In the genomic region with DNA sequence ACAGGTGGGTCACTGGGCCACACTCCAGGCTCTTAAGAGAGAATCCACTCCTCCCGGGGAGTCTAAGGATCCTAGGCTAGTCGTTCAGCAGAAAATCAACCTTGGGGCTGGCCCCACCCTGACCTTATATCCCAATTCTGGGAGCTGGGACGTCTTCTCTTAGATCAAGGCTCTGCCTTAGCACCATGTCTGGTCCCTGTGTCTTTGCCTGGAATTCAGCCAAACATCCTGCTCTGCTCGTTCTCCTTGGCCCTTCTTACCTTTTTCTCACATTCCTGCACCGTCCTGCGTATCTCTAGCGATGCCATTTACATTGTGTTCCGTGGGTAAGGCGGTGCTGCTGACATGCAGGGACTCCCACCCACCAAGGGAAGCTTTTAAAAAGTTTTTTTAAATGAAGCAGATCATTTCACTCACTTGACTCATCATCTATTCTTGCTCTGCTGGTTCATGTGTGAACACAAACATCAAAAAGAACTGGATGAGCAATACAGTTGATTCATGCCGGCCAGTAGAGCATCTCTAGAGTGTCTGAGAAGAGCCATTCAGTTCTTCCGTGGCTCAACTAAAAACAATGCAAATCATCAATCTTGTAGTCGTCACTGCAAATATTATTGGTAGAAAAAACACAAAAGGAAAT, we compare ENCODE assay signal across 13 cellular contexts. TPM values are rescaled to one million over a fixed set of nuclear protein-coding genes. Genes with fewer than 3 reads are reported as not detected.
DNase-seq lines count a peak whose midpoint lies in the region; ATAC-seq and TF ChIP-seq lines count a peak whose summit lies in the region.
"Had no signal": no experiment of that assay in that cellular context is flagged by ENCODE, and none has a peak within 500 bp of the region (broad histone marks: within the 10 kb centered on the region; RNA-seq: fewer than 3 reads in every experiment).

No MANE protein-coding gene starts in this region.

- H3K4me3 ChIP-seq in fibroblast of lung (replicated peaks in 1 of 4; ENCODE audit: control extremely low read depth in 1 of 4, insufficient read depth in 1 of 4, low read depth in 3 of 4, low read length in 4 of 4) = no peak overlapping the region
- H3K4me3 ChIP-seq: esophagus muscularis mucosa, transverse colon had no signal

- H3K27me3 ChIP-seq in fibroblast of lung (ENCODE audit: control insufficient read depth, insufficient read depth, low read length) = no peaks in the 10 kb centered on the region

- H3K79me2 ChIP-seq in fibroblast of lung (ENCODE audit: control insufficient read depth, insufficient read depth, low read length) = no peaks in the 10 kb centered on the region

- H2AFZ ChIP-seq in fibroblast of lung (ENCODE audit: low read length) = no peak overlapping the region

- no peaks in the 10 kb centered on the region for H3K36me3 ChIP-seq in fibroblast of lung (ENCODE audit: control insufficient read depth, insufficient read depth, low read length)
- H3K36me3 ChIP-seq: esophagus muscularis mucosa, transverse colon had no signal

- no peaks in the 10 kb centered on the region for H3K9me3 ChIP-seq in fibroblast of lung (ENCODE audit: control insufficient read depth, insufficient read depth, low read depth, low read length)
- H3K9me3 ChIP-seq: esophagus muscularis mucosa, transverse colon had no signal

- no peak overlapping the region for H3K27ac Mint-ChIP-seq in activated CD4-positive, alpha-beta T cell treated with anti-CD3 and anti-CD28 coated beads for 36 hours
- no peak overlapping the region for H3K27ac Mint-ChIP-seq in stimulated activated effector memory CD8-positive, alpha-beta T cell treated with anti-CD3 and anti-CD28 coated beads, Interleukin-12 subunit alpha, Interleukin-12 subunit beta, amount 100 ng/mL, for 72 hours
- no peak overlapping the region for H3K27ac Mint-ChIP-seq in T-helper 2 cell treated with Interferon-gamma antibody and Interleukin-4, amounts not matched to agents 5 μg/mL and 100 μg/mL, for 36 hours
- H3K27ac Mint-ChIP-seq: immature natural killer cell; naive thymus-derived CD4-positive, alpha-beta T cell had no signal

- CTCF ChIA-PET in activated CD4-positive, alpha-beta T cell treated with anti-CD3 and anti-CD28 coated beads for 36 hours (lab: Charles Lee) = interaction anchor here (0.5 kb wide), 2 partner anchors 407 to 471 kb away, joined by 3 read pairs; no protein-coding TSS in a partner anchor

- peak; percentile 71 for ATAC-seq in activated CD4-positive, alpha-beta T cell treated with anti-CD3 and anti-CD28 coated beads for 36 hours
- peak; percentile 59 for ATAC-seq in stimulated activated effector memory CD8-positive, alpha-beta T cell treated with anti-CD3 and anti-CD28 coated beads, Interleukin-12 subunit alpha, Interleukin-12 subunit beta, amount 100 ng/mL, for 72 hours
- ATAC-seq in HG03135 (IDR thresholded peaks at IDR 0.05; ENCODE audit: unreplicated experiment) (no peak), HG02885 (IDR thresholded peaks at IDR 0.05; ENCODE audit: poor library complexity, unreplicated experiment) (no peak)
- ATAC-seq: naive thymus-derived CD4-positive, alpha-beta T cell had no signal

- intact Hi-C loops in activated CD4-positive, alpha-beta T cell treated with anti-CD3 and anti-CD28 coated beads for 36 hours (cut with DNase I, micrococcal nuclease) = no loop called here

- H3K27me3 Mint-ChIP-seq in activated CD4-positive, alpha-beta T cell treated with anti-CD3 and anti-CD28 coated beads for 36 hours = peaks cover 12% of the 10 kb centered on the region
- H3K27me3 Mint-ChIP-seq in T-helper 2 cell treated with Interferon-gamma antibody and Interleukin-4, amounts not matched to agents 5 μg/mL and 100 μg/mL, for 36 hours (ENCODE audit: low read depth) = peaks cover 24% of the 10 kb centered on the region

- POLR2A ChIA-PET in activated CD4-positive, alpha-beta T cell treated with anti-CD3 and anti-CD28 coated beads for 36 hours (lab: Charles Lee) = no interaction called here

- no peaks in the 10 kb centered on the region for H3K4me1 Mint-ChIP-seq in activated CD4-positive, alpha-beta T cell treated with anti-CD3 and anti-CD28 coated beads for 36 hours
- no peaks in the 10 kb centered on the region for H3K4me1 Mint-ChIP-seq in stimulated activated effector memory CD8-positive, alpha-beta T cell treated with anti-CD3 and anti-CD28 coated beads, Interleukin-12 subunit alpha, Interleukin-12 subunit beta, amount 100 ng/mL, for 72 hours
- H3K4me1 Mint-ChIP-seq in T-helper 2 cell treated with Interferon-gamma antibody and Interleukin-4, amounts not matched to agents 5 μg/mL and 100 μg/mL, for 36 hours (ENCODE audit: low read depth) = no peaks in the 10 kb centered on the region
- H3K4me1 Mint-ChIP-seq: immature natural killer cell; naive thymus-derived CD4-positive, alpha-beta T cell had no signal

- no peak overlapping the region for H3K4me2 ChIP-seq in fibroblast of lung (ENCODE audit: extremely low read depth, insufficient read depth, low read length)

- no peak for DNase-seq in activated CD4-positive, alpha-beta T cell treated with anti-CD3 and anti-CD28 coated beads for 36 hours
- no peak for DNase-seq in activated CD4-positive, alpha-beta T cell treated with anti-CD3 and anti-CD28 coated beads for 1 hour
- DNase-seq in RPMI7951 (ENCODE audit: low read depth) (peak; percentile 69), fibroblast of lung (ENCODE audit: low read depth in 2 of 2) (peak; percentile 5 to 89)
- DNase-seq in stimulated activated effector memory CD8-positive, alpha-beta T cell treated with anti-CD3 and anti-CD28 coated beads, Interleukin-12 subunit alpha, Interleukin-12 subunit beta, amount 100 ng/mL, for 72 hours (ENCODE audit: low spot score in 2 of 2) = no peak
- DNase-seq in T-helper 2 cell treated with Interferon-gamma antibody and Interleukin-4, amounts not matched to agents 5 μg/mL and 100 μg/mL, for 36 hours (ENCODE audit: low spot score) = no peak
- DNase-seq: immature natural killer cell; naive thymus-derived CD4-positive, alpha-beta T cell; NCI-H1417 treated with DMSO at 0.1 percent for 48 hours; transverse colon had no signal

- no peak overlapping the region for H3K27ac ChIP-seq in fibroblast of lung (ENCODE audit: insufficient read depth, low read length)
- H3K27ac ChIP-seq: esophagus muscularis mucosa, transverse colon had no signal

- H4K20me1 ChIP-seq in fibroblast of lung (ENCODE audit: control insufficient read depth, extremely low read depth, insufficient read depth, low read length) = no peaks in the 10 kb centered on the region

- H3K9me3 Mint-ChIP-seq in activated CD4-positive, alpha-beta T cell treated with anti-CD3 and anti-CD28 coated beads for 36 hours (ENCODE audit: low read depth) = no peaks in the 10 kb centered on the region
- no peaks in the 10 kb centered on the region for H3K9me3 Mint-ChIP-seq in stimulated activated effector memory CD8-positive, alpha-beta T cell treated with anti-CD3 and anti-CD28 coated beads, Interleukin-12 subunit alpha, Interleukin-12 subunit beta, amount 100 ng/mL, for 72 hours
- H3K9me3 Mint-ChIP-seq in T-helper 2 cell treated with Interferon-gamma antibody and Interleukin-4, amounts not matched to agents 5 μg/mL and 100 μg/mL, for 36 hours = no peaks in the 10 kb centered on the region
- H3K9me3 Mint-ChIP-seq: immature natural killer cell; naive thymus-derived CD4-positive, alpha-beta T cell had no signal

- H3K36me3 Mint-ChIP-seq in activated CD4-positive, alpha-beta T cell treated with anti-CD3 and anti-CD28 coated beads for 36 hours (ENCODE audit: low read depth) = no peaks in the 10 kb centered on the region
- H3K36me3 Mint-ChIP-seq in stimulated activated effector memory CD8-positive, alpha-beta T cell treated with anti-CD3 and anti-CD28 coated beads, Interleukin-12 subunit alpha, Interleukin-12 subunit beta, amount 100 ng/mL, for 72 hours = no peaks in the 10 kb centered on the region
- H3K36me3 Mint-ChIP-seq in T-helper 2 cell treated with Interferon-gamma antibody and Interleukin-4, amounts not matched to agents 5 μg/mL and 100 μg/mL, for 36 hours (ENCODE audit: low read depth) = no peaks in the 10 kb centered on the region
- H3K36me3 Mint-ChIP-seq: immature natural killer cell; naive thymus-derived CD4-positive, alpha-beta T cell had no signal

- no peak overlapping the region for H3K4me3 Mint-ChIP-seq in activated CD4-positive, alpha-beta T cell treated with anti-CD3 and anti-CD28 coated beads for 36 hours
- H3K4me3 Mint-ChIP-seq in stimulated activated effector memory CD8-positive, alpha-beta T cell treated with anti-CD3 and anti-CD28 coated beads, Interleukin-12 subunit alpha, Interleukin-12 subunit beta, amount 100 ng/mL, for 72 hours = no peak overlapping the region
- H3K4me3 Mint-ChIP-seq in T-helper 2 cell treated with Interferon-gamma antibody and Interleukin-4, amounts not matched to agents 5 μg/mL and 100 μg/mL, for 36 hours = no peak overlapping the region
- H3K4me3 Mint-ChIP-seq: immature natural killer cell; naive thymus-derived CD4-positive, alpha-beta T cell had no signal

- no peak for TF ChIP-seq CTCF in fibroblast of lung (conservative IDR thresholded peaks at IDR 0.05 in 1 of 2, IDR thresholded peaks at IDR 0.05 in 1 of 2; ENCODE audit: low read depth in 1 of 2, low read length in 2 of 2)

- no peak overlapping the region for H3K9ac ChIP-seq in fibroblast of lung (ENCODE audit: insufficient read depth, low read length)

- no peaks in the 10 kb centered on the region for H3K4me1 ChIP-seq in fibroblast of lung (ENCODE audit: control insufficient read depth, extremely low read depth, insufficient read depth, low read length)
- H3K4me1 ChIP-seq: esophagus muscularis mucosa, transverse colon had no signal

RNA-seq across cellular contexts. Expression of gene KCNK13, which starts 50.2 kb away (rescaled TPM):
- not detected for total RNA-seq in activated CD4-positive, alpha-beta T cell treated with anti-CD3 and anti-CD28 coated beads for 36 hours
- total RNA-seq in RPMI7951 (2014; rRNA removed; shearing (Covaris generic)) = not detected in 2 replicates
- not detected in 2 replicates for total RNA-seq in fibroblast of lung
- polyA plus RNA-seq in fibroblast of lung = not detected in 2 replicates
- polyA plus RNA-seq in fibroblast of lung (2012) = not detected in 2 replicates
- not detected in 2 replicates for polyA minus RNA-seq in fibroblast of lung (ENCODE audit: low replicate concordance)
- polyA plus RNA-seq: naive thymus-derived CD4-positive, alpha-beta T cell had no signal

Comparison
In these comparisons a context has a peak if more than half of its experiments do, and no peak if none do; other contexts are left out.
1. ATAC-seq: peak in activated CD4-positive, alpha-beta T cell treated with anti-CD3 and anti-CD28 coated beads for 36 hours (single experiment) and stimulated activated effector memory CD8-positive, alpha-beta T cell treated with anti-CD3 and anti-CD28 coated beads, Interleukin-12 subunit alpha, Interleukin-12 subunit beta, amount 100 ng/mL, for 72 hours (single experiment); none in HG03135 (single experiment) and HG02885 (single experiment).
2. DNase-seq: peak in RPMI7951 (single experiment) and fibroblast of lung (2 of 2); none in activated CD4-positive, alpha-beta T cell treated with anti-CD3 and anti-CD28 coated beads for 36 hours (single experiment), activated CD4-positive, alpha-beta T cell treated with anti-CD3 and anti-CD28 coated beads for 1 hour (single experiment), stimulated activated effector memory CD8-positive, alpha-beta T cell treated with anti-CD3 and anti-CD28 coated beads, Interleukin-12 subunit alpha, Interleukin-12 subunit beta, amount 100 ng/mL, for 72 hours (0 of 2) and T-helper 2 cell treated with Interferon-gamma antibody and Interleukin-4, amounts not matched to agents 5 μg/mL and 100 μg/mL, for 36 hours (single experiment).